ENCODE assay signal across 8 cellular contexts in the genomic region with DNA sequence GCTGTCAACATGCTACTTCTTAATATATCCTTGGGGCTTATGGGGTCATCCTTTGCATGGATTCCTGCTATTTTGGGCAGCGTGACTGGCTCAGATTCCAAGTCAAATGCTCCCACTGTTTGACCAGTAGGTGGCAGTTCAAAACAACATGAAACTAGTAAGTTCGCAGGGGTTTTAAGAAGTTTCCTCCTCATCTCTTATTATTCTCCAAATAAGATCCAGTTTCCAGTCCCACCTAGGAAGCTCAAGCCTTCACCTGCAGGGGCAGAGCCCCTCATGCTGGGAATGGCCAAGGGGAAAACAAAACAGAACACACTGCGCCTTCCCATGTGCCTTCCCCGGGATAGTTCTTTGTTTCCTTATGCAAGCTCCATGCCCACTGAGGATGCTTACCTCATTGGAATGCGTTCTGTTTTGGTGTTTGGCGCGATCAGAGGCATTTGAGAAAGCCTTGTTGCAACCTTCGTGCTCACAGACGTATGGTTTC.
DNase-seq lines count a peak whose midpoint lies in the region; ATAC-seq and TF ChIP-seq lines count a peak whose summit lies in the region.

No MANE protein-coding gene starts in this region.

- peaks cover 20% of the 10 kb centered on the region for H3K4me1 ChIP-seq in osteoblast (ENCODE audit: insufficient read depth, low read length)

- POLR2A ChIA-PET in RWPE1 (lab: Yijun Ruan, JAX; ENCODE audit: low non-redundant PET), result no interaction called here
- POLR2A ChIA-PET in CD4-positive, alpha-beta T cell (lab: Charles Lee), result no interaction called here

- H4K20me1 ChIP-seq in osteoblast (ENCODE audit: insufficient read depth, low read length), result no peaks in the 10 kb centered on the region

- H3K9me3 ChIP-seq in osteoblast (ENCODE audit: low read depth, low read length), result no peaks in the 10 kb centered on the region
- no peaks in the 10 kb centered on the region for H3K9me3 ChIP-seq in CD4-positive, alpha-beta T cell (ENCODE audit: control insufficient read depth, low read length)

- no peaks in the 10 kb centered on the region for H3K27me3 ChIP-seq in osteoblast (ENCODE audit: insufficient read depth, low read length)
- H3K27me3 ChIP-seq in CD4-positive, alpha-beta T cell (ENCODE audit: control insufficient read depth, insufficient read depth, low read length), result no peaks in the 10 kb centered on the region

- TF ChIP-seq CTCF in 22Rv1 (IDR thresholded peaks at IDR 0.05) (peak; percentile 82), GM20000 (IDR thresholded peaks at IDR 0.05; ENCODE audit: extremely low read depth, missing control alignments) (peak; percentile 31), RWPE1 (conservative IDR thresholded peaks at IDR 0.05; ENCODE audit: low read depth) (peak; percentile 77), osteoblast (IDR thresholded peaks at IDR 0.05; ENCODE audit: extremely low read depth, low read depth, low read length) (peak; percentile 79)
- TF ChIP-seq CTCF in CD4-positive, alpha-beta T cell (IDR thresholded peaks at IDR 0.05), result no peak

- H3K79me2 ChIP-seq in osteoblast (ENCODE audit: insufficient read depth, low read length), result no peaks in the 10 kb centered on the region

- no peaks in the 10 kb centered on the region for H3K36me3 Mint-ChIP-seq in CD4-positive, alpha-beta T cell (ENCODE audit: low read depth)

- ATAC-seq in CD4-positive, alpha-beta T cell (ENCODE audit: poor library complexity), result no peak
- ATAC-seq in GM21423 (IDR thresholded peaks at IDR 0.05; ENCODE audit: unreplicated experiment), result no peak

- H3K27ac ChIP-seq in 22Rv1 (no peak overlapping the region), RWPE1 (peak overlapping the region; percentile 30; the same call in 1 of the 2 replicates), osteoblast (ENCODE audit: low read depth, low read length) (no peak overlapping the region)
- H3K27ac ChIP-seq in CD4-positive, alpha-beta T cell (ENCODE audit: low read depth, low read length), result no peak overlapping the region

- H3K4me3 Mint-ChIP-seq in CD4-positive, alpha-beta T cell, result no peak overlapping the region

- H3K36me3 ChIP-seq in osteoblast (ENCODE audit: insufficient read depth, low read length), result peaks cover 8% of the 10 kb centered on the region

- DNase-seq in GM20000 (ENCODE audit: low spot score), result no peak
- DNase-seq in RWPE1 (ENCODE audit: low spot score), result peak; percentile 59
- peak; percentile 82 for DNase-seq in fibroblast of peridontal ligament (ENCODE audit: extremely low read depth)
- peak; percentile 68 for DNase-seq in osteoblast (ENCODE audit: insufficient read length, low spot score, missing footprints)
- no peak for DNase-seq in CD4-positive, alpha-beta T cell
- DNase-seq in OCI-M2 (lab: John Stamatoyannopoulos, UW; ENCODE audit: unreplicated experiment), result no peak

- no peak overlapping the region for H3K27ac Mint-ChIP-seq in CD4-positive, alpha-beta T cell

- CTCF ChIA-PET in RWPE1 (lab: Yijun Ruan, JAX), result interaction anchor here (0.5 to 1.6 kb wide), 7 partner anchors 15 to 866 kb away, joined by 3 to 7 read pairs (median 4); no protein-coding TSS in a partner anchor
- CTCF ChIA-PET in CD4-positive, alpha-beta T cell (lab: Charles Lee), result interaction anchor here (0.5 kb wide), 1 partner anchor 9 kb away, joined by 3 read pairs; no protein-coding TSS in a partner anchor

- H3K9me3 Mint-ChIP-seq in CD4-positive, alpha-beta T cell, result no peaks in the 10 kb centered on the region

- H3K27me3 Mint-ChIP-seq in CD4-positive, alpha-beta T cell, result peaks cover 4% of the 10 kb centered on the region

- no peak overlapping the region for H2AFZ ChIP-seq in osteoblast (ENCODE audit: low read length)

- no peak overlapping the region for H3K4me3 ChIP-seq in osteoblast (ENCODE audit: insufficient read depth, low read length)

- no peak overlapping the region for H3K4me2 ChIP-seq in osteoblast (ENCODE audit: insufficient read depth, low read length)

- intact Hi-C loops in CD4-positive, alpha-beta T cell (cut with DNase I, micrococcal nuclease), result no loop called here

- H3K4me1 Mint-ChIP-seq in CD4-positive, alpha-beta T cell (ENCODE audit: low read depth), result no peaks in the 10 kb centered on the region

Comparison
In these comparisons a context has a peak if more than half of its experiments do, and no peak if none do; other contexts are left out.
1. DNase-seq: peak in RWPE1 (single experiment), fibroblast of peridontal ligament (single experiment) and osteoblast (single experiment); none in GM20000 (single experiment), CD4-positive, alpha-beta T cell (0 of 10) and OCI-M2 (single experiment).